Comparison of ENCODE assay signal across 26 cellular contexts in the genomic region with DNA sequence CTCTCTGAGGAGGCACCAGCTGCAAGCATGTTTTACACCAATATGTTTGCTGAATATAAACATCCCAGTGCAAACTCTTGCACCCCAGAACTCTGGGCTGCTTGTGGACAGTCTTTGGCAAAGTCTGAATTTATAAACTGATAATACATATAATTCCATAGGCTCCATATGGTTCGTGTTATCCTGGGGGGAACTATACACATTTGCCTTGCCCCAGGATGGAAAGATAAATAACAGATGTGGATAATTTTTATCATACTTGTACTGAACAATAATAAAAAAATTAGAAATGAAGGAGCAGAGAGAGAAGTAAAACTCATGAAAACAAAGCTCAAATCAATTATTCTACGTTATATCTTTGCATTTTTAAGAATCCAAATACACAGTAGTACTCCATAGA.
"Had no signal": no experiment of that assay in that cellular context is flagged by ENCODE, and none has a peak within 500 bp of the region (broad histone marks: within the 10 kb centered on the region; RNA-seq: fewer than 3 reads in every experiment).

No MANE protein-coding gene starts in this region.

- H3K27me3 ChIP-seq: stomach, suprapubic skin, testis, thyroid gland, tibial artery, tibial nerve, transverse colon, upper lobe of left lung, upper lobe of right lung, uterus, vagina had no signal

- H3K4me1 ChIP-seq: stomach, suprapubic skin, testis, thyroid gland, tibial artery, tibial nerve, transverse colon, upper lobe of left lung, upper lobe of right lung, uterus, vagina had no signal

- H3K27ac ChIP-seq: stomach, suprapubic skin, testis, thoracic aorta, thyroid gland, tibial artery, tibial nerve, transverse colon, upper lobe of left lung, upper lobe of right lung, uterus, vagina had no signal

- DNase-seq: stimulated activated CD4-positive, alpha-beta T cell treated with anti-CD3 and anti-CD28 coated beads, Interleukin-2, amount 100 ng/mL, for 48 hours; stimulated activated CD4-positive, alpha-beta T cell treated with anti-CD3 and anti-CD28 coated beads, Interleukin-4, amount 100 ng/mL, for 1 hour; stimulated activated CD4-positive, alpha-beta T cell treated with anti-CD3 and anti-CD28 coated beads, Interleukin-4, amount 100 ng/mL, for 24 hours; stimulated activated CD4-positive, alpha-beta T cell treated with anti-CD3 and anti-CD28 coated beads, Interleukin-4, amount 100 ng/mL, for 4 hours; stimulated activated CD8-positive, alpha-beta memory T cell treated with anti-CD3 and anti-CD28 coated beads, Interleukin-4, amount 100 ng/mL, for 48 hours; stimulated activated naive B cell treated with anti-CD40 and anti-IgM and Interleukin-4, amounts not matched to agents 10 μg/mL and 1 μg/mL and 100 μg/mL, for 72 hours; stimulated activated naive CD4-positive, alpha-beta T cell; stimulated activated naive CD4-positive, alpha-beta T cell treated with Interleukin-2 at 50 U/mL for 16 hours; stimulated activated naive CD8-positive, alpha-beta T cell treated with anti-CD3 and anti-CD28 coated beads, Interleukin-15, amount 100 ng/mL, for 72 hours; stimulated activated naive CD8-positive, alpha-beta T cell treated with anti-CD3 and anti-CD28 coated beads, Interleukin-15, Interleukin-2, amounts not matched to agents 100 U/mL and 50 U/mL, for 24 hours; stomach; substantia nigra; testis; thyroid gland; tibial artery; transverse colon; trophoblast cell; upper lobe of left lung; upper lobe of right lung; uterus had no signal

- H3K9me3 ChIP-seq: stomach, testis, thoracic aorta, thyroid gland, tibial artery, transverse colon, upper lobe of left lung, upper lobe of right lung, uterus, vagina had no signal

- ATAC-seq: stimulated activated effector memory CD8-positive, alpha-beta T cell treated with anti-CD3 and anti-CD28 coated beads, Interleukin-12 subunit alpha, Interleukin-12 subunit beta, amount 100 ng/mL, for 72 hours; stimulated activated memory B cell treated with anti-CD40 and anti-IgM and Interleukin-4, amounts not matched to agents 10 μg/mL and 1 μg/mL and 100 μg/mL, for 72 hours; stimulated activated naive B cell treated with anti-CD40 and anti-IgM and Interleukin-4, amounts not matched to agents 10 μg/mL and 1 μg/mL and 100 μg/mL, for 72 hours; stimulated activated naive CD8-positive, alpha-beta T cell treated with anti-CD3 and anti-CD28 coated beads, Interleukin-15, amount 100 ng/mL, for 72 hours; stimulated activated naive CD8-positive, alpha-beta T cell treated with anti-CD3 and anti-CD28 coated beads, Interleukin-15, Interleukin-2, amounts not matched to agents 100 U/mL and 50 U/mL, for 24 hours; upper lobe of right lung had no signal

- H3K36me3 ChIP-seq: stomach, suprapubic skin, thoracic aorta, thyroid gland, tibial artery, tibial nerve, transverse colon, upper lobe of left lung, upper lobe of right lung, uterus, vagina had no signal

- H3K4me3 ChIP-seq: stomach, suprapubic skin, testis, thoracic aorta, thyroid gland, tibial artery, tibial nerve, transverse colon, upper lobe of left lung, upper lobe of right lung, uterus, vagina had no signal
